ENCODE assay signal across 18 cellular contexts in the genomic region with DNA sequence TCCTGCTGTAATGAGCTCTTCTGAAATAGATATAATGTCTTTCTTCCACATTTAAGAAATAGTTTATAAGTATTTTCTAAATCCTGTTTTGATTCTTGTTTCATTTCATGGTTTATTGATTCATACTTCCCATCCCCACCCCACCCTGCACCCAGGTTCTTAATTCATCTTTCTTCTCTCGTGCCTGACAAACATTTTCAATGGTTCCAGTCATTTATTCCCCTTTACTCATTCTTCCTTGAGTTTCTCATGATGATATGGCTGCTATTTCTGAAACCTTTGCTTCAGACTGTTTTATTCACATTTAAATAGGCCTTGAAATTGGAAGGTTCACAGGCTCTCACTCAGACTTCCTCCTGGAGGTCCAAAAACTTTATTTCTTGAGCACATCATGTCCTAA.
DNase-seq lines count a peak whose midpoint lies in the region; ATAC-seq and TF ChIP-seq lines count a peak whose summit lies in the region.
"Had no signal": no experiment of that assay in that cellular context is flagged by ENCODE, and none has a peak within 500 bp of the region (broad histone marks: within the 10 kb centered on the region; RNA-seq: fewer than 3 reads in every experiment).

No MANE protein-coding gene starts in this region.

- POLR2A ChIA-PET in activated CD4-positive, alpha-beta T cell treated with anti-CD3 and anti-CD28 coated beads for 36 hours (lab: Charles Lee), result no interaction called here
- POLR2A ChIA-PET in activated CD4-positive, alpha-beta T cell treated with anti-CD3 and anti-CD28 coated beads, Interleukin-2, amount 10 ng/mL, durations not matched to agents 7 days and 5 days (lab: Charles Lee), result no interaction called here

- peak; percentile 65 for ATAC-seq in activated CD4-positive, alpha-beta T cell treated with anti-CD3 and anti-CD28 coated beads for 36 hours
- peak; percentile 23 for ATAC-seq in stimulated activated naive CD8-positive, alpha-beta T cell treated with anti-CD3 and anti-CD28 coated beads, Interleukin-15, Interleukin-2, amounts not matched to agents 100 U/mL and 50 U/mL, for 24 hours
- ATAC-seq in stimulated activated naive CD8-positive, alpha-beta T cell treated with anti-CD3 and anti-CD28 coated beads, Interleukin-15, amount 100 ng/mL, for 72 hours, result no peak
- ATAC-seq: A549, HCT116 had no signal

- intact Hi-C loops in activated CD4-positive, alpha-beta T cell treated with anti-CD3 and anti-CD28 coated beads for 36 hours (cut with DNase I, micrococcal nuclease), result loop anchor here in 1 of 2 experiments (2.0 kb wide), 1 partner anchor 31 kb away; no protein-coding TSS in a partner anchor

- H3K4me3 Mint-ChIP-seq in activated CD4-positive, alpha-beta T cell treated with anti-CD3 and anti-CD28 coated beads for 36 hours, result no peak overlapping the region
- no peak overlapping the region for H3K4me3 Mint-ChIP-seq in activated CD4-positive, alpha-beta T cell treated with anti-CD3 and anti-CD28 coated beads, Interleukin-2, amount 10 ng/mL, durations not matched to agents 7 days and 5 days
- peak overlapping the region; percentile 27 for H3K4me3 Mint-ChIP-seq in activated naive CD4-positive, alpha-beta T cell treated with anti-CD3 and anti-CD28 coated beads, Interleukin-2, amount 50 U/mL, for 24 hours
- H3K4me3 Mint-ChIP-seq in activated naive CD4-positive, alpha-beta T cell treated with anti-CD3 and anti-CD28 coated beads, Interleukin-2, amount 10 ng/mL, durations not matched to agents 7 days and 5 days, result no peak overlapping the region
- no peak overlapping the region for H3K4me3 Mint-ChIP-seq in stimulated activated naive CD8-positive, alpha-beta T cell treated with anti-CD3 and anti-CD28 coated beads, Interleukin-15, amount 100 ng/mL, for 72 hours
- H3K4me3 Mint-ChIP-seq: CD14-positive monocyte; CD4-positive, alpha-beta memory T cell; HFFc6 had no signal

- no peak for TF ChIP-seq CTCF in GM13976 (IDR thresholded peaks at IDR 0.05; ENCODE audit: borderline replicate concordance, control extremely low read depth, extremely low read depth, insufficient read depth, missing control alignments)

- H3K9me3 Mint-ChIP-seq in activated CD4-positive, alpha-beta T cell treated with anti-CD3 and anti-CD28 coated beads for 36 hours (ENCODE audit: low read depth), result no peaks in the 10 kb centered on the region
- H3K9me3 Mint-ChIP-seq in activated CD4-positive, alpha-beta T cell treated with anti-CD3 and anti-CD28 coated beads, Interleukin-2, amount 10 ng/mL, durations not matched to agents 7 days and 5 days, result no peaks in the 10 kb centered on the region
- no peaks in the 10 kb centered on the region for H3K9me3 Mint-ChIP-seq in activated naive CD4-positive, alpha-beta T cell treated with anti-CD3 and anti-CD28 coated beads, Interleukin-2, amount 50 U/mL, for 24 hours
- no peaks in the 10 kb centered on the region for H3K9me3 Mint-ChIP-seq in activated naive CD4-positive, alpha-beta T cell treated with anti-CD3 and anti-CD28 coated beads, Interleukin-2, amount 10 ng/mL, durations not matched to agents 7 days and 5 days
- H3K9me3 Mint-ChIP-seq in stimulated activated naive CD8-positive, alpha-beta T cell treated with anti-CD3 and anti-CD28 coated beads, Interleukin-15, amount 100 ng/mL, for 72 hours, result no peaks in the 10 kb centered on the region
- H3K9me3 Mint-ChIP-seq: CD14-positive monocyte, HFFc6 had no signal

- DNase-seq in activated CD4-positive, alpha-beta T cell treated with anti-CD3 and anti-CD28 coated beads for 36 hours, result peak; percentile 29
- DNase-seq in activated CD4-positive, alpha-beta T cell treated with anti-CD3 and anti-CD28 coated beads, Interleukin-2, amount 10 ng/mL, durations not matched to agents 7 days and 5 days, result no peak
- DNase-seq in activated naive CD4-positive, alpha-beta T cell treated with anti-CD3 and anti-CD28 coated beads, Interleukin-2, amount 10 ng/mL, durations not matched to agents 7 days and 5 days, result no peak
- no peak for DNase-seq in stimulated activated naive CD8-positive, alpha-beta T cell treated with anti-CD3 and anti-CD28 coated beads, Interleukin-15, Interleukin-2, amounts not matched to agents 100 U/mL and 50 U/mL, for 24 hours
- no peak for DNase-seq in stimulated activated naive CD8-positive, alpha-beta T cell treated with anti-CD3 and anti-CD28 coated beads, Interleukin-15, amount 100 ng/mL, for 72 hours
- DNase-seq in GM13976 (ENCODE audit: low spot score), result no peak
- DNase-seq: AML-193; Calu3; CD4-positive, alpha-beta memory T cell; DMS79 treated with DMSO at 0.1 percent for 48 hours; GF-D8; GOT3; H7; HFFc6 had no signal

- H3K27ac Mint-ChIP-seq in activated CD4-positive, alpha-beta T cell treated with anti-CD3 and anti-CD28 coated beads for 36 hours, result no peak overlapping the region
- no peak overlapping the region for H3K27ac Mint-ChIP-seq in activated CD4-positive, alpha-beta T cell treated with anti-CD3 and anti-CD28 coated beads, Interleukin-2, amount 10 ng/mL, durations not matched to agents 7 days and 5 days
- H3K27ac Mint-ChIP-seq in activated naive CD4-positive, alpha-beta T cell treated with anti-CD3 and anti-CD28 coated beads, Interleukin-2, amount 50 U/mL, for 24 hours, result peak overlapping the region; percentile 67
- no peak overlapping the region for H3K27ac Mint-ChIP-seq in activated naive CD4-positive, alpha-beta T cell treated with anti-CD3 and anti-CD28 coated beads, Interleukin-2, amount 10 ng/mL, durations not matched to agents 7 days and 5 days
- H3K27ac Mint-ChIP-seq in stimulated activated naive CD8-positive, alpha-beta T cell treated with anti-CD3 and anti-CD28 coated beads, Interleukin-15, amount 100 ng/mL, for 72 hours, result no peak overlapping the region
- H3K27ac Mint-ChIP-seq: CD14-positive monocyte; CD4-positive, alpha-beta memory T cell; HFFc6 had no signal

- no peaks in the 10 kb centered on the region for H3K27me3 Mint-ChIP-seq in activated CD4-positive, alpha-beta T cell treated with anti-CD3 and anti-CD28 coated beads for 36 hours
- H3K27me3 Mint-ChIP-seq in activated CD4-positive, alpha-beta T cell treated with anti-CD3 and anti-CD28 coated beads, Interleukin-2, amount 10 ng/mL, durations not matched to agents 7 days and 5 days, result no peaks in the 10 kb centered on the region
- no peaks in the 10 kb centered on the region for H3K27me3 Mint-ChIP-seq in activated naive CD4-positive, alpha-beta T cell treated with anti-CD3 and anti-CD28 coated beads, Interleukin-2, amount 50 U/mL, for 24 hours
- no peaks in the 10 kb centered on the region for H3K27me3 Mint-ChIP-seq in activated naive CD4-positive, alpha-beta T cell treated with anti-CD3 and anti-CD28 coated beads, Interleukin-2, amount 10 ng/mL, durations not matched to agents 7 days and 5 days
- no peaks in the 10 kb centered on the region for H3K27me3 Mint-ChIP-seq in stimulated activated naive CD8-positive, alpha-beta T cell treated with anti-CD3 and anti-CD28 coated beads, Interleukin-15, amount 100 ng/mL, for 72 hours

- in situ Hi-C loops in GM13976 (cut with MboI; ENCODE audit: low sequenced_read_pairs, unreplicated experiment), result no loop called here

- peaks cover 27% of the 10 kb centered on the region for H3K4me1 Mint-ChIP-seq in activated CD4-positive, alpha-beta T cell treated with anti-CD3 and anti-CD28 coated beads for 36 hours
- H3K4me1 Mint-ChIP-seq in activated CD4-positive, alpha-beta T cell treated with anti-CD3 and anti-CD28 coated beads, Interleukin-2, amount 10 ng/mL, durations not matched to agents 7 days and 5 days, result no peaks in the 10 kb centered on the region
- H3K4me1 Mint-ChIP-seq in activated naive CD4-positive, alpha-beta T cell treated with anti-CD3 and anti-CD28 coated beads, Interleukin-2, amount 50 U/mL, for 24 hours, result peaks cover 33% of the 10 kb centered on the region
- no peaks in the 10 kb centered on the region for H3K4me1 Mint-ChIP-seq in activated naive CD4-positive, alpha-beta T cell treated with anti-CD3 and anti-CD28 coated beads, Interleukin-2, amount 10 ng/mL, durations not matched to agents 7 days and 5 days
- peaks cover 15% of the 10 kb centered on the region for H3K4me1 Mint-ChIP-seq in stimulated activated naive CD8-positive, alpha-beta T cell treated with anti-CD3 and anti-CD28 coated beads, Interleukin-15, amount 100 ng/mL, for 72 hours
- H3K4me1 Mint-ChIP-seq: CD14-positive monocyte had no signal

- CTCF ChIA-PET in activated CD4-positive, alpha-beta T cell treated with anti-CD3 and anti-CD28 coated beads for 36 hours (lab: Charles Lee), result interaction anchor here (1.0 kb wide), 1 partner anchor 29 kb away, joined by 4 read pairs; no protein-coding TSS in a partner anchor
- CTCF ChIA-PET in activated CD4-positive, alpha-beta T cell treated with anti-CD3 and anti-CD28 coated beads, Interleukin-2, amount 10 ng/mL, durations not matched to agents 7 days and 5 days (lab: Charles Lee), result no interaction called here
- CTCF ChIA-PET in activated naive CD4-positive, alpha-beta T cell treated with anti-CD3 and anti-CD28 coated beads, Interleukin-2, amount 10 ng/mL, durations not matched to agents 7 days and 5 days (lab: Charles Lee), result no interaction called here

- no peaks in the 10 kb centered on the region for H3K36me3 Mint-ChIP-seq in activated CD4-positive, alpha-beta T cell treated with anti-CD3 and anti-CD28 coated beads for 36 hours (ENCODE audit: low read depth)
- H3K36me3 Mint-ChIP-seq in activated CD4-positive, alpha-beta T cell treated with anti-CD3 and anti-CD28 coated beads, Interleukin-2, amount 10 ng/mL, durations not matched to agents 7 days and 5 days (ENCODE audit: low read depth), result no peaks in the 10 kb centered on the region
- H3K36me3 Mint-ChIP-seq in activated naive CD4-positive, alpha-beta T cell treated with anti-CD3 and anti-CD28 coated beads, Interleukin-2, amount 50 U/mL, for 24 hours, result peaks cover 3% of the 10 kb centered on the region
- no peaks in the 10 kb centered on the region for H3K36me3 Mint-ChIP-seq in activated naive CD4-positive, alpha-beta T cell treated with anti-CD3 and anti-CD28 coated beads, Interleukin-2, amount 10 ng/mL, durations not matched to agents 7 days and 5 days
- H3K36me3 Mint-ChIP-seq: CD14-positive monocyte had no signal
